36 cellular contexts compared by ENCODE assay signal in genomic region chr9:93916358-93916757, GRCh38. TPM values are rescaled to one million over a fixed set of nuclear protein-coding genes. Genes with fewer than 3 reads are reported as not detected.
"Had no signal": no experiment of that assay in that cellular context is flagged by ENCODE, and none has a peak within 500 bp of the region (broad histone marks: within the 10 kb centered on the region; RNA-seq: fewer than 3 reads in every experiment).

No MANE protein-coding gene starts in this region.

- H3K36me3 ChIP-seq: ascending aorta, breast epithelium, cardiac muscle cell, colonic mucosa, WERI-Rb-1 had no signal

- H3K4me3 ChIP-seq: ascending aorta, breast epithelium, cardiac muscle cell, colonic mucosa had no signal

- H3K9me3 ChIP-seq: ascending aorta, breast epithelium, colonic mucosa had no signal

- H3K4me3 Mint-ChIP-seq: activated B cell treated with CpG ODN at 0.5 μM for 24 hours; activated CD4-positive, alpha-beta memory T cell treated with anti-CD3 and anti-CD28 coated beads for 36 hours; activated CD4-positive, alpha-beta T cell treated with anti-CD3 and anti-CD28 coated beads for 36 hours; activated CD4-positive, alpha-beta T cell treated with anti-CD3 and anti-CD28 coated beads, Interleukin-2, amount 10 ng/mL, durations not matched to agents 24 days and 14 days; activated CD8-positive, alpha-beta memory T cell treated with anti-CD3 and anti-CD28 coated beads, Interleukin-2, amount 10 ng/mL, durations not matched to agents 7 days and 5 days; activated CD8-positive, alpha-beta T cell treated with anti-CD3 and anti-CD28 coated beads, Interleukin-2, amount 10 ng/mL, durations not matched to agents 7 days and 5 days; activated naive CD4-positive, alpha-beta T cell treated with anti-CD3 and anti-CD28 coated beads, Interleukin-2, amount 10 ng/mL, durations not matched to agents 7 days and 5 days; activated naive CD8-positive, alpha-beta T cell treated with anti-CD3 and anti-CD28 coated beads, Interleukin-2, amount 10 ng/mL, durations not matched to agents 7 days and 5 days; activated T-helper 1 cell treated with anti-CD3 and anti-CD28 coated beads, Interleukin-12 subunit alpha, Interleukin-12 subunit beta, Interleukin-2, Interleukin-4 antibody, amounts not matched to agents 30 ng/mL and 10 ng/mL and 1 ng/mL, durations not matched to agents 14 hours and 24 hours and 36 hours; brain; T-helper 17 cell; T-helper 2 cell treated with Interferon-gamma antibody and Interleukin-4, amounts not matched to agents 5 μg/mL and 100 μg/mL, for 36 hours had no signal

- DNase-seq: activated B cell treated with CpG ODN at 0.5 μM for 24 hours; activated CD4-positive, alpha-beta memory T cell treated with anti-CD3 and anti-CD28 coated beads for 36 hours; activated CD4-positive, alpha-beta T cell treated with anti-CD3 and anti-CD28 coated beads for 36 hours; activated CD4-positive, alpha-beta T cell treated with anti-CD3 and anti-CD28 coated beads, Interleukin-2, amount 10 ng/mL, durations not matched to agents 24 days and 14 days; activated CD8-positive, alpha-beta memory T cell treated with anti-CD3 and anti-CD28 coated beads, Interleukin-2, amount 10 ng/mL, durations not matched to agents 7 days and 5 days; activated CD8-positive, alpha-beta memory T cell treated with anti-CD3 and anti-CD28 coated beads, Interleukin-2, amount 50 U/mL, for 4 hours; activated CD8-positive, alpha-beta T cell treated with anti-CD3 and anti-CD28 coated beads, Interleukin-2, amount 10 ng/mL, durations not matched to agents 7 days and 5 days; activated gamma-delta T cell; activated naive CD4-positive, alpha-beta T cell; activated naive CD4-positive, alpha-beta T cell treated with anti-CD3 and anti-CD28 coated beads, Interleukin-2, amount 10 ng/mL, durations not matched to agents 7 days and 5 days; activated naive CD8-positive, alpha-beta T cell treated with anti-CD3 and anti-CD28 coated beads, Interleukin-2, amount 10 ng/mL, durations not matched to agents 7 days and 5 days; activated T-cell treated with anti-CD3 and anti-CD28 coated beads, Interleukin-2, amount 50 U/mL, for 1 hour; activated T-cell treated with anti-CD3 and anti-CD28 coated beads, Interleukin-2, amount 50 U/mL, for 48 hours; central memory CD4-positive, alpha-beta T cell; cerebellar nuclear complex; colonic mucosa; effector CD8-positive, alpha-beta T cell; foreskin fibroblast; head of caudate nucleus; T-helper 1 cell; T-helper 17 cell; T1000; WERI-Rb-1 had no signal

- ATAC-seq: activated CD4-positive, alpha-beta T cell treated with anti-CD3 and anti-CD28 coated beads for 36 hours; activated CD4-positive, CD25-positive, alpha-beta regulatory T cell treated with anti-CD3 and anti-CD28 coated beads, Interleukin-2, amount 50 U/mL, for 24 hours; activated CD8-positive, alpha-beta memory T cell treated with anti-CD3 and anti-CD28 coated beads, Interleukin-2, amount 10 ng/mL, durations not matched to agents 7 days and 5 days; activated CD8-positive, alpha-beta T cell treated with anti-CD3 and anti-CD28 coated beads, Interleukin-2, amount 10 ng/mL, durations not matched to agents 7 days and 5 days; activated naive CD4-positive, alpha-beta T cell treated with anti-CD3 and anti-CD28 coated beads, Interleukin-2, amount 50 U/mL, for 72 hours; esophagus mucosa; T-helper 17 cell had no signal

- H3K27ac Mint-ChIP-seq: activated B cell treated with CpG ODN at 0.5 μM for 24 hours; activated CD4-positive, alpha-beta memory T cell treated with anti-CD3 and anti-CD28 coated beads for 36 hours; activated CD4-positive, alpha-beta T cell treated with anti-CD3 and anti-CD28 coated beads for 36 hours; activated CD4-positive, alpha-beta T cell treated with anti-CD3 and anti-CD28 coated beads, Interleukin-2, amount 10 ng/mL, durations not matched to agents 24 days and 14 days; activated CD8-positive, alpha-beta memory T cell treated with anti-CD3 and anti-CD28 coated beads, Interleukin-2, amount 10 ng/mL, durations not matched to agents 7 days and 5 days; activated CD8-positive, alpha-beta T cell treated with anti-CD3 and anti-CD28 coated beads, Interleukin-2, amount 10 ng/mL, durations not matched to agents 7 days and 5 days; activated naive CD4-positive, alpha-beta T cell treated with anti-CD3 and anti-CD28 coated beads, Interleukin-2, amount 10 ng/mL, durations not matched to agents 7 days and 5 days; activated naive CD4-positive, alpha-beta T cell treated with anti-CD3 and anti-CD28 coated beads, Interleukin-2, amount 50 U/mL, for 72 hours; activated naive CD8-positive, alpha-beta T cell treated with anti-CD3 and anti-CD28 coated beads, Interleukin-2, amount 10 ng/mL, durations not matched to agents 7 days and 5 days; activated T-helper 1 cell treated with anti-CD3 and anti-CD28 coated beads, Interleukin-12 subunit alpha, Interleukin-12 subunit beta, Interleukin-2, Interleukin-4 antibody, amounts not matched to agents 30 ng/mL and 10 ng/mL and 1 ng/mL, durations not matched to agents 14 hours and 24 hours and 36 hours; activated T-helper 2 cell treated with anti-CD3 and anti-CD28 coated beads, Interferon-gamma antibody, Interleukin-2, Interleukin-4, amounts not matched to agents 10 μg/mL and 5 μg/mL and 100 μg/mL, durations not matched to agents 14 hours and 24 hours and 36 hours; brain; T-helper 17 cell; T-helper 2 cell treated with Interferon-gamma antibody and Interleukin-4, amounts not matched to agents 5 μg/mL and 100 μg/mL, for 36 hours had no signal

- H3K4me1 ChIP-seq: ascending aorta, breast epithelium, colonic mucosa had no signal

- H3K9me3 Mint-ChIP-seq: activated B cell treated with CpG ODN at 0.5 μM for 24 hours; activated CD4-positive, alpha-beta memory T cell treated with anti-CD3 and anti-CD28 coated beads for 36 hours; activated CD4-positive, alpha-beta T cell treated with anti-CD3 and anti-CD28 coated beads, Interleukin-2, amount 10 ng/mL, durations not matched to agents 24 days and 14 days; activated naive CD4-positive, alpha-beta T cell treated with anti-CD3 and anti-CD28 coated beads, Interleukin-2, amount 10 ng/mL, durations not matched to agents 7 days and 5 days; activated naive CD4-positive, alpha-beta T cell treated with anti-CD3 and anti-CD28 coated beads, Interleukin-2, amount 50 U/mL, for 72 hours; activated naive CD8-positive, alpha-beta T cell treated with anti-CD3 and anti-CD28 coated beads, Interleukin-2, amount 10 ng/mL, durations not matched to agents 7 days and 5 days; activated T-helper 1 cell treated with anti-CD3 and anti-CD28 coated beads, Interleukin-12 subunit alpha, Interleukin-12 subunit beta, Interleukin-2, Interleukin-4 antibody, amounts not matched to agents 30 ng/mL and 10 ng/mL and 1 ng/mL, durations not matched to agents 14 hours and 24 hours and 36 hours; activated T-helper 2 cell treated with anti-CD3 and anti-CD28 coated beads, Interferon-gamma antibody, Interleukin-2, Interleukin-4, amounts not matched to agents 10 μg/mL and 5 μg/mL and 100 μg/mL, durations not matched to agents 14 hours and 24 hours and 36 hours; T-helper 2 cell treated with Interferon-gamma antibody and Interleukin-4, amounts not matched to agents 5 μg/mL and 100 μg/mL, for 36 hours had no signal

- H3K27ac ChIP-seq: ascending aorta, breast epithelium, cardiac muscle cell, colonic mucosa, WERI-Rb-1 had no signal

- H3K27me3 Mint-ChIP-seq: activated CD4-positive, alpha-beta memory T cell treated with anti-CD3 and anti-CD28 coated beads for 36 hours; activated CD4-positive, alpha-beta T cell treated with anti-CD3 and anti-CD28 coated beads for 36 hours; activated CD4-positive, alpha-beta T cell treated with anti-CD3 and anti-CD28 coated beads, Interleukin-2, amount 10 ng/mL, durations not matched to agents 24 days and 14 days; activated CD8-positive, alpha-beta memory T cell treated with anti-CD3 and anti-CD28 coated beads, Interleukin-2, amount 10 ng/mL, durations not matched to agents 7 days and 5 days; activated naive CD8-positive, alpha-beta T cell treated with anti-CD3 and anti-CD28 coated beads, Interleukin-2, amount 10 ng/mL, durations not matched to agents 7 days and 5 days had no signal

- H3K4me1 Mint-ChIP-seq: activated CD4-positive, alpha-beta T cell treated with anti-CD3 and anti-CD28 coated beads for 36 hours; activated CD4-positive, alpha-beta T cell treated with anti-CD3 and anti-CD28 coated beads, Interleukin-2, amount 10 ng/mL, durations not matched to agents 24 days and 14 days; activated CD8-positive, alpha-beta memory T cell treated with anti-CD3 and anti-CD28 coated beads, Interleukin-2, amount 10 ng/mL, durations not matched to agents 7 days and 5 days; activated naive CD8-positive, alpha-beta T cell treated with anti-CD3 and anti-CD28 coated beads, Interleukin-2, amount 10 ng/mL, durations not matched to agents 7 days and 5 days had no signal

- H3K36me3 Mint-ChIP-seq: activated CD4-positive, alpha-beta memory T cell treated with anti-CD3 and anti-CD28 coated beads for 36 hours; activated CD8-positive, alpha-beta memory T cell treated with anti-CD3 and anti-CD28 coated beads, Interleukin-2, amount 10 ng/mL, durations not matched to agents 7 days and 5 days; activated naive CD4-positive, alpha-beta T cell treated with anti-CD3 and anti-CD28 coated beads, Interleukin-2, amount 10 ng/mL, durations not matched to agents 7 days and 5 days; activated naive CD4-positive, alpha-beta T cell treated with anti-CD3 and anti-CD28 coated beads, Interleukin-2, amount 50 U/mL, for 72 hours; activated naive CD8-positive, alpha-beta T cell treated with anti-CD3 and anti-CD28 coated beads, Interleukin-2, amount 10 ng/mL, durations not matched to agents 7 days and 5 days; brain had no signal

- H3K27me3 ChIP-seq: ascending aorta, colonic mucosa had no signal

RNA-seq across cellular contexts. Expression of gene BARX1, which starts 38.8 kb away (rescaled TPM):
- total RNA-seq: activated B cell treated with CpG ODN at 0.5 μM for 24 hours; activated CD8-positive, alpha-beta memory T cell treated with anti-CD3 and anti-CD28 coated beads, Interleukin-2, amount 10 ng/mL, durations not matched to agents 7 days and 5 days; ascending aorta; colonic mucosa; dermis microvascular lymphatic vessel endothelial cell; epithelial cell of proximal tubule; frontal cortex; T-helper 17 cell had no signal
